ENCODE assay signal across 17 cellular contexts in genomic region chr7:145957160-145957890, GRCh38.
DNase-seq lines count a peak whose midpoint lies in the region; ATAC-seq lines count a peak whose summit lies in the region.
"Had no signal": no experiment of that assay in that cellular context is flagged by ENCODE, and none has a peak within 500 bp of the region (broad histone marks: within the 10 kb centered on the region; RNA-seq: fewer than 3 reads in every experiment).

No MANE protein-coding gene starts in this region.

- H3K9ac ChIP-seq in GM23248, result no peak overlapping the region

- no peaks in the 10 kb centered on the region for H3K27me3 ChIP-seq in GM23248 (replicated peaks; ENCODE audit: insufficient read depth)
- H3K27me3 ChIP-seq: SJCRH30 had no signal

- no peak for ATAC-seq in GM18909 (IDR thresholded peaks at IDR 0.05; ENCODE audit: poor library complexity, unreplicated experiment)
- ATAC-seq: T-helper 17 cell had no signal

- in situ Hi-C loops in GM23248 (cut with MboI), result no loop called here

- DNase-seq in NCI-H1092 treated with DMSO at 0.1 percent for 48 hours (lab: John Stamatoyannopoulos, UW), result peak; percentile 6
- DNase-seq in NCI-H1092 (lab: John Stamatoyannopoulos, UW), result no peak
- peak; percentile 43 for DNase-seq in NCI-H146 (lab: John Stamatoyannopoulos, UW)
- peak; percentile 3 for DNase-seq in brain pericyte (ENCODE audit: low read depth, low spot score)
- DNase-seq in stromal cell of bone marrow (ENCODE audit: low read depth), result peak; percentile 54
- no peak for DNase-seq in RKO (ENCODE audit: low spot score)
- DNase-seq in GM23248, result no peak
- DNase-seq: Calu3; CD4-positive, alpha-beta memory T cell; DMS79 treated with DMSO at 0.1 percent for 48 hours; NCI-H1105 treated with DMSO at 0.1 percent for 48 hours; NCI-H2029 treated with DMSO at 0.1 percent for 48 hours; NCI-H2171 treated with DMSO at 0.1 percent for 48 hours; SJCRH30; T-helper 17 cell had no signal

- no peaks in the 10 kb centered on the region for H3K9me3 ChIP-seq in GM23248 (ENCODE audit: low read depth)

- H3K4me1 ChIP-seq in GM23248 (ENCODE audit: insufficient read depth), result no peaks in the 10 kb centered on the region
- H3K4me1 ChIP-seq: SJCRH30 had no signal

- no peaks in the 10 kb centered on the region for H3K36me3 ChIP-seq in GM23248 (ENCODE audit: low read depth)
- H3K36me3 ChIP-seq: SJCRH30 had no signal

- H2AFZ ChIP-seq in GM23248, result no peak overlapping the region

- H3K4me3 ChIP-seq in GM23248, result no peak overlapping the region
- H3K4me3 ChIP-seq: SJCRH30 had no signal

- no peaks in the 10 kb centered on the region for H4K20me1 ChIP-seq in GM23248 (ENCODE audit: insufficient read depth)

- H3F3A ChIP-seq in GM23248 (ENCODE audit: insufficient read depth), result no peaks in the 10 kb centered on the region

- H3K79me2 ChIP-seq in GM23248 (ENCODE audit: insufficient read depth), result no peaks in the 10 kb centered on the region

- 13 to 17% methylated on average over 2 of the region's 2 CpGs for WGBS in GM23248 (ENCODE audit: low coverage in 1 of 2, low lambda C conversion rate in 2 of 2, missing lambda C conversion rate in 2 of 2), 2 experiments

- no peak overlapping the region for H3K27ac ChIP-seq in GM23248
- H3K27ac ChIP-seq: 22Rv1, SJCRH30 had no signal

- H3K9me2 ChIP-seq in GM23248 (ENCODE audit: insufficient read depth), result no peaks in the 10 kb centered on the region

- no peak overlapping the region for H3K4me2 ChIP-seq in GM23248 (ENCODE audit: unreplicated experiment)

Comparison
In these comparisons a context has a peak if more than half of its experiments do, and no peak if none do; other contexts are left out.
1. DNase-seq: peak in NCI-H1092 treated with DMSO at 0.1 percent for 48 hours (single experiment), NCI-H146 (single experiment), brain pericyte (single experiment) and stromal cell of bone marrow (single experiment); none in NCI-H1092 (single experiment), RKO (single experiment) and GM23248 (single experiment).